In the genomic region with DNA sequence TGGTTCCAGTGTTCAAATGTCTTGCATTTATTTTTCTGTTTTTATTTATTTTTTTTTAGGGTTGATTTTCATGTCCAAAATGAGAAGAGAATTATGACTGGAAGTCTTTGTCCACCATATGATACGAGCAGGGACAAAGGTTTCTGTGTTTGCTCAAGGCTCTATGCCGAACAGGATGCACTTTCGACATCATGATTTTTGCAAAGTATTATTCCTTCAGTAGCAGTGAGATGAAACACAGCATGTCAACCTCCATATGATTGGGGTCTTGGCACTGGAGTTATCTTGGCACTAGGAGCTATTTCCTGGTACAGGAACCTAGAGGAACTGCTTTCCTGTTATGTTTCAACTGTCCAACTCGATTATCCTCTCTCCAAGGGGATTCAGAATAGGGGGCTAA, we compare ENCODE assay signal across 14 cellular contexts.
DNase-seq lines count a peak whose midpoint lies in the region; ATAC-seq lines count a peak whose summit lies in the region.
"Had no signal": no experiment of that assay in that cellular context is flagged by ENCODE, and none has a peak within 500 bp of the region (broad histone marks: within the 10 kb centered on the region; RNA-seq: fewer than 3 reads in every experiment).

No MANE protein-coding gene starts in this region.

- ATAC-seq in GM19324 (IDR thresholded peaks at IDR 0.05; ENCODE audit: low FRiP score, unreplicated experiment): no peak
- ATAC-seq: HCT116 had no signal

- DNase-seq in COLO829 (ENCODE audit: low spot score) (peak; percentile 71), dermis microvascular lymphatic vessel endothelial cell (ENCODE audit: low read depth in 2 of 2) (peak; percentile 71 to 91), globus pallidus (ENCODE audit: low spot score) (peak; percentile 9), pulmonary artery endothelial cell (ENCODE audit: low read depth, low spot score) (peak; percentile 68), 8988T (no peak), dedifferentiated amniotic fluid mesenchymal stem cell (ENCODE audit: extremely low spot score) (no peak)
- DNase-seq: C1 segment of cervical spinal cord; CD4-positive, alpha-beta memory T cell; COR-L47; DMS153; DND-41; GF-D8 had no signal

Comparison
In these comparisons a context has a peak if more than half of its experiments do, and no peak if none do; other contexts are left out.
1. DNase-seq: peak in COLO829 (single experiment), dermis microvascular lymphatic vessel endothelial cell (2 of 2), globus pallidus (single experiment) and pulmonary artery endothelial cell (single experiment); none in 8988T (single experiment) and dedifferentiated amniotic fluid mesenchymal stem cell (single experiment).